8 cellular contexts compared by ENCODE assay signal in the genomic region with DNA sequence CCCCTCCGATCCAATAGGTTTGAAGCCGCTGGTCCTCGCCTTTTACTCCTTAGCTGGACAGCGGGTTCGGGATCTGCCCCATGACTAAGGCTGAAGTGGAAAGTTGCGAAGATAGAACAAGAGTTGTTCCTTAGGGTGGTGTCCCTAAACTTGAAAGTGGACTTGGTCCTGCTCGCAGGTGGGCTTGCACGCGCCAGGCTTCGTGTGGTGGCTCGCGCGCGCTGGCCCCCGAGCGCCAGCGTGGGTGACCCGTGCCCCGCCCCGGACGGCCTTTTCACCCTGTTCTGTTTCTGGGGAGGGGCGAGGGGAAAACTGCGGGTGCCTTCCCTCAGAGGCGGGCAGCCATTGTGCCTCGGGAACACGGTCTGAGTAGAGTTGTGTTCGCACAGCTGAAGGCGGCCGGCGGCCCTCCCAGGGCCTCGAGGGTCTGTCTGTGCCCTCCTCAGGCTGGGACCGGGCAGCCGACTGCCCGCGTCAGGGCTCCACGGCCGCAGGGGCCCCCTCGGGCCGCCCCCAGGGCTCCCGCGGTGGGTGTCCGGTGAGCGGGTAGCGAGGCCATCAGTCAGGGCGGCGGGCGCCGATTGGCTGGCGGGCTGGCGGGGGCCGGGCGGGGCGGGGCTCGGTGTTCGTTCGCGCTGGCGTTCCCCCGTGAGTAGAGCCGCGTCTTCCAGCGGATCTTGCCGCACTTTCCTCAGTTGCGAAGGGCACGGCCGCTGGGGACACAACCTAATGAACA. TPM values are rescaled to one million over a fixed set of nuclear protein-coding genes. Genes with fewer than 3 reads are reported as not detected.
DNase-seq lines count a peak whose midpoint lies in the region; ATAC-seq and TF ChIP-seq lines count a peak whose summit lies in the region.

No MANE protein-coding gene starts in this region.

- TF ChIP-seq CTCF in liver (IDR thresholded peaks at IDR 0.05; ENCODE audit: low read depth, low read length, missing input control) = no peak

- 4% methylated on average over 66 of the region's 66 CpGs for WGBS in liver

- TF ChIP-seq RAD21 in liver (IDR thresholded peaks at IDR 0.05) = no peak

- peak overlapping the region; percentile 52 to 57 (median 57) for H3K4me3 ChIP-seq in liver (ENCODE audit: low read depth in 1 of 3, low read length in 3 of 3)

- peak; percentile 33 for ATAC-seq in GM18861 (IDR thresholded peaks at IDR 0.05; ENCODE audit: unreplicated experiment)
- peak; percentile 43 for ATAC-seq in HG03064 (IDR thresholded peaks at IDR 0.05; ENCODE audit: low read depth, unreplicated experiment)

- DNase-seq in ACHN = peak; percentile 71
- DNase-seq in NCI-H446 treated with DMSO at 0.1 percent for 48 hours (lab: John Stamatoyannopoulos, UW) = peak; percentile 46
- DNase-seq in activated CD4-positive, alpha-beta T cell treated with anti-CD3 and anti-CD28 coated beads, Interleukin-2, amount 50 U/mL, for 4 hours = peak; percentile 69 to 70
- DNase-seq in dermis blood vessel endothelial cell = peak; percentile 85
- peak; percentile 84 for DNase-seq in stimulated activated CD4-positive, alpha-beta T cell treated with anti-CD3 and anti-CD28 coated beads, Interleukin-4, amount 100 ng/mL, for 1 hour

- peak overlapping the region; percentile 42 to 98 for H3K9ac ChIP-seq in liver (ENCODE audit: low read depth in 1 of 2, low read length in 2 of 2)

- no peaks in the 10 kb centered on the region for H3K36me3 ChIP-seq in liver (ENCODE audit: control insufficient read depth in 4 of 4, insufficient read depth in 3 of 4, low read depth in 1 of 4, low read length in 3 of 4)

- H3K27ac ChIP-seq in liver (ENCODE audit: low read depth in 1 of 2, low read length in 2 of 2) = peak overlapping the region; percentile 92 to 95

- peaks cover 23 to 74% (median 65%) of the 10 kb centered on the region in 4 donors for H3K4me1 ChIP-seq in liver (ENCODE audit: control insufficient read depth in 4 of 4, insufficient read depth in 4 of 4, low read length in 3 of 4)

- no peaks in the 10 kb centered on the region for H3K9me3 ChIP-seq in liver (ENCODE audit: control insufficient read depth in 4 of 4, low read length in 3 of 4)

- H3K27me3 ChIP-seq in liver (ENCODE audit: control insufficient read depth in 4 of 4, insufficient read depth in 4 of 4, low read length in 3 of 4) = no peaks in the 10 kb centered on the region

- in situ Hi-C loops in ACHN (cut with HindIII; ENCODE audit: low pct_ligation_motif_present, low pct_unique_long_range_greater_than_20kb, low sequenced_read_pairs) = no loop called here

TF ChIP-seq in liver, 16 proteins besides CTCF, POLR2A, EP300 and RAD21:
- peak in 1 of 2 donors; percentile 10 for TF ChIP-seq JUND (IDR thresholded peaks at IDR 0.05)
- TF ChIP-seq NR2F2 (IDR thresholded peaks at IDR 0.05) = no peak
- TF ChIP-seq, protein P1, sequence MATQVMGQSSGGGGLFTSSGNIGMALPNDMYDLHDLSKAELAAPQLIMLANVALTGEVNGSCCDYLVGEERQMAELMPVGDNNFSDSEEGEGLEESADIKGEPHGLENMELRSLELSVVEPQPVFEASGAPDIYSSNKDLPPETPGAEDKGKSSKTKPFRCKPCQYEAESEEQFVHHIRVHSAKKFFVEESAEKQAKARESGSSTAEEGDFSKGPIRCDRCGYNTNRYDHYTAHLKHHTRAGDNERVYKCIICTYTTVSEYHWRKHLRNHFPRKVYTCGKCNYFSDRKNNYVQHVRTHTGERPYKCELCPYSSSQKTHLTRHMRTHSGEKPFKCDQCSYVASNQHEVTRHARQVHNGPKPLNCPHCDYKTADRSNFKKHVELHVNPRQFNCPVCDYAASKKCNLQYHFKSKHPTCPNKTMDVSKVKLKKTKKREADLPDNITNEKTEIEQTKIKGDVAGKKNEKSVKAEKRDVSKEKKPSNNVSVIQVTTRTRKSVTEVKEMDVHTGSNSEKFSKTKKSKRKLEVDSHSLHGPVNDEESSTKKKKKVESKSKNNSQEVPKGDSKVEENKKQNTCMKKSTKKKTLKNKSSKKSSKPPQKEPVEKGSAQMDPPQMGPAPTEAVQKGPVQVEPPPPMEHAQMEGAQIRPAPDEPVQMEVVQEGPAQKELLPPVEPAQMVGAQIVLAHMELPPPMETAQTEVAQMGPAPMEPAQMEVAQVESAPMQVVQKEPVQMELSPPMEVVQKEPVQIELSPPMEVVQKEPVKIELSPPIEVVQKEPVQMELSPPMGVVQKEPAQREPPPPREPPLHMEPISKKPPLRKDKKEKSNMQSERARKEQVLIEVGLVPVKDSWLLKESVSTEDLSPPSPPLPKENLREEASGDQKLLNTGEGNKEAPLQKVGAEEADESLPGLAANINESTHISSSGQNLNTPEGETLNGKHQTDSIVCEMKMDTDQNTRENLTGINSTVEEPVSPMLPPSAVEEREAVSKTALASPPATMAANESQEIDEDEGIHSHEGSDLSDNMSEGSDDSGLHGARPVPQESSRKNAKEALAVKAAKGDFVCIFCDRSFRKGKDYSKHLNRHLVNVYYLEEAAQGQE (IDR thresholded peaks at IDR 0.05) = peak; percentile 43
- peak; percentile 77 for TF ChIP-seq YY1 (IDR thresholded peaks at IDR 0.05)
- TF ChIP-seq TAF1 (conservative IDR thresholded peaks at IDR 0.05) = peak; percentile 57

RNA-seq across cellular contexts. Expression of a gene that starts 33.0 kb away (rescaled TPM):
- 20.6 and 28.9 TPM in 2 replicates for total RNA-seq in dermis blood vessel endothelial cell
- 10 to 100 TPM; 22.8 to 28.9 TPM for total RNA-seq in liver
- 10 to 100 TPM; 10.1 to 11.8 TPM for polyA plus RNA-seq in liver

Comparison
In these comparisons a context has a peak if more than half of its experiments do, and no peak if none do; other contexts are left out.
1. Peak in every context shown above with its lines: DNase-seq, ATAC-seq, H3K4me3 ChIP-seq and H3K27ac ChIP-seq.